ENCODE assay signal across 8 cellular contexts in genomic region chr2:216696751-216697560, GRCh38. TPM values are rescaled to one million over a fixed set of nuclear protein-coding genes. Genes with fewer than 3 reads are reported as not detected.
A peak's percentile ranks its signal among the peaks of the same experiment; 100 is the strongest.
DNase-seq lines count a peak whose midpoint lies in the region; ATAC-seq and TF ChIP-seq lines count a peak whose summit lies in the region.

No MANE protein-coding gene starts in this region.

- H3K4me1 ChIP-seq in GM23338 (ENCODE audit: insufficient read depth) = peaks cover 8% of the 10 kb centered on the region
- H3K4me1 ChIP-seq in stomach = peaks cover 19 to 94% (median 65%) of the 10 kb centered on the region in 4 donors

- H3K79me2 ChIP-seq in GM23338 (replicated peaks; ENCODE audit: insufficient read depth) = no peaks in the 10 kb centered on the region

- H3K4me3 ChIP-seq in GM23338 (no peak overlapping the region), stomach (no peak overlapping the region)

- peak; percentile 59 to 63 for TF ChIP-seq CTCF in GM23338 (conservative IDR thresholded peaks at IDR 0.05; ENCODE audit: low read depth in 2 of 2)
- peak in 5 of 7 experiments; percentile 32 to 58 (median 51) for TF ChIP-seq CTCF in stomach (IDR thresholded peaks at IDR 0.05)

- peaks cover 23% of the 10 kb centered on the region for H3K27me3 Mint-ChIP-seq in GM23338 (ENCODE audit: insufficient read depth, low read depth, poor library complexity)
- peaks cover 57% of the 10 kb centered on the region for H3K27me3 Mint-ChIP-seq in activated CD4-positive, alpha-beta T cell treated with anti-CD3 and anti-CD28 coated beads, Interleukin-2, amount 10 ng/mL, durations not matched to agents 7 days and 5 days

- H3K27me3 ChIP-seq in GM23338 (ENCODE audit: insufficient read depth) (peaks cover 28% of the 10 kb centered on the region), stomach (peaks cover 0 to 66% (median 37%) of the 10 kb centered on the region in 3 donors)

- no peaks in the 10 kb centered on the region for H3K9me3 ChIP-seq in stomach

- DNase-seq in A172 (ENCODE audit: low spot score) (peak; percentile 64), GM23338 (ENCODE audit: low spot score) (peak; percentile 66), RPMI7951 (ENCODE audit: low read depth) (peak; percentile 57), fibroblast of peridontal ligament (ENCODE audit: extremely low read depth) (peak; percentile 72), stomach (no peak)
- DNase-seq in activated CD4-positive, alpha-beta T cell treated with anti-CD3 and anti-CD28 coated beads, Interleukin-2, amount 10 ng/mL, durations not matched to agents 7 days and 5 days = no peak
- no peak for DNase-seq in activated T-cell treated with anti-CD3 and anti-CD28 coated beads, Interleukin-2, amount 50 U/mL, for 1 hour

- 26 to 39% (median 29%) methylated on average over 7 of the region's 7 CpGs for WGBS in stomach, 5 donors

- H3K4me2 ChIP-seq in GM23338 = no peak overlapping the region

- no peaks in the 10 kb centered on the region for H3K9me3 Mint-ChIP-seq in GM23338
- no peaks in the 10 kb centered on the region for H3K9me3 Mint-ChIP-seq in activated CD4-positive, alpha-beta T cell treated with anti-CD3 and anti-CD28 coated beads, Interleukin-2, amount 10 ng/mL, durations not matched to agents 7 days and 5 days

- H3K4me1 Mint-ChIP-seq in GM23338 = peaks cover 18% of the 10 kb centered on the region
- peaks cover 21% of the 10 kb centered on the region for H3K4me1 Mint-ChIP-seq in activated CD4-positive, alpha-beta T cell treated with anti-CD3 and anti-CD28 coated beads, Interleukin-2, amount 10 ng/mL, durations not matched to agents 7 days and 5 days

- TF ChIP-seq EP300 in stomach (IDR thresholded peaks at IDR 0.05) = no peak

- 0 out of 2 replicates have a peak, but pooled peaks cover 4% of the 10 kb centered on the region for H3F3A ChIP-seq in GM23338 (replicated peaks; ENCODE audit: low read depth)

- no peak overlapping the region for H3K27ac Mint-ChIP-seq in GM23338
- H3K27ac Mint-ChIP-seq in activated CD4-positive, alpha-beta T cell treated with anti-CD3 and anti-CD28 coated beads, Interleukin-2, amount 10 ng/mL, durations not matched to agents 7 days and 5 days = no peak overlapping the region

- no peak for ATAC-seq in GM23338
- ATAC-seq in HG02884 (IDR thresholded peaks at IDR 0.05; ENCODE audit: unreplicated experiment) = no peak

- H3K36me3 Mint-ChIP-seq in GM23338 (ENCODE audit: low read depth) = no peaks in the 10 kb centered on the region
- H3K36me3 Mint-ChIP-seq in activated CD4-positive, alpha-beta T cell treated with anti-CD3 and anti-CD28 coated beads, Interleukin-2, amount 10 ng/mL, durations not matched to agents 7 days and 5 days (ENCODE audit: low read depth) = no peaks in the 10 kb centered on the region

- no peaks in the 10 kb centered on the region for H3K36me3 ChIP-seq in GM23338 (ENCODE audit: insufficient read depth)
- H3K36me3 ChIP-seq in stomach = peaks cover 0 to 6% (median 0%) of the 10 kb centered on the region in 4 donors

- H3K27ac ChIP-seq in GM23338 (ENCODE audit: low read depth) (no peak overlapping the region), stomach (peak overlapping the region in 4 of 5 donors; percentile 78 to 90 (median 86))

- CTCF ChIA-PET in activated CD4-positive, alpha-beta T cell treated with anti-CD3 and anti-CD28 coated beads, Interleukin-2, amount 10 ng/mL, durations not matched to agents 7 days and 5 days (lab: Charles Lee) = no interaction called here

- H3K9me2 ChIP-seq in GM23338 (ENCODE audit: insufficient read depth) = no peaks in the 10 kb centered on the region

- H2AFZ ChIP-seq in GM23338 = no peak overlapping the region

- H3K4me3 Mint-ChIP-seq in GM23338 = no peak overlapping the region
- no peak overlapping the region for H3K4me3 Mint-ChIP-seq in activated CD4-positive, alpha-beta T cell treated with anti-CD3 and anti-CD28 coated beads, Interleukin-2, amount 10 ng/mL, durations not matched to agents 7 days and 5 days

- intact Hi-C loops in stomach (cut with DNase I; ENCODE audit: low total_unique reads) = loop anchor here (5.0 kb wide), 1 partner anchor 470 kb away; no protein-coding TSS in a partner anchor

- TF ChIP-seq POLR2A in stomach (IDR thresholded peaks at IDR 0.05) = no peak

- H4K20me1 ChIP-seq in GM23338 (replicated peaks; ENCODE audit: insufficient read depth) = no peaks in the 10 kb centered on the region

- POLR2A ChIA-PET in activated CD4-positive, alpha-beta T cell treated with anti-CD3 and anti-CD28 coated beads, Interleukin-2, amount 10 ng/mL, durations not matched to agents 7 days and 5 days (lab: Charles Lee) = no interaction called here

TF ChIP-seq in GM23338, 12 proteins besides CTCF, POLR2A, EP300 and RAD21 (continues in another document):
- TF ChIP-seq ZNF331 (CRISPR knock-in tag; IDR thresholded peaks at IDR 0.05; ENCODE audit: low read depth) (no peak), ZNF462 (CRISPR knock-in tag; IDR thresholded peaks at IDR 0.05) (no peak), EZH2phosphoT487 (IDR thresholded peaks at IDR 0.05; ENCODE audit: unreplicated experiment) (no peak), EZH2 (IDR thresholded peaks at IDR 0.05; ENCODE audit: low read depth, unreplicated experiment) (no peak), ZNF114 (CRISPR knock-in tag; IDR thresholded peaks at IDR 0.05) (no peak), POLR2AphosphoS5 (IDR thresholded peaks at IDR 0.05; ENCODE audit: low read depth) (no peak)

RNA-seq across cellular contexts. Expression of gene IGFBP5, which starts 1.6 kb away (rescaled TPM):
- 4.2 and 4.4 TPM in 2 replicates for total RNA-seq in A172 (2014; rRNA removed; shearing (Covaris generic))
- 0.74 and 2.5 TPM in 2 replicates for total RNA-seq in GM23338 (2014; rRNA removed; shearing (Covaris generic))
- 0.43 and 0.70 TPM in 2 replicates for polyA plus RNA-seq in GM23338 (2016; fragmentation: Nextera tagmentation; extraction: Ambion mirVana)
- 22.4 and 25.0 TPM in 2 replicates for total RNA-seq in RPMI7951 (2014; rRNA removed; shearing (Covaris generic))
- total RNA-seq in stomach = 100 to 1,000 TPM; 166 to 923 (median 548) TPM
- polyA plus RNA-seq in stomach = 100 to 1,000 TPM in 2 of 3 donors, 10 to 100 TPM in 1; 92.1 to 215 (median 128) TPM
- total RNA-seq in activated CD4-positive, alpha-beta T cell treated with anti-CD3 and anti-CD28 coated beads, Interleukin-2, amount 10 ng/mL, durations not matched to agents 7 days and 5 days = not detected

Comparison
In these comparisons a context has a peak if more than half of its experiments do, and no peak if none do; other contexts are left out.
1. DNase-seq: peak in A172 (single experiment), GM23338 (single experiment), RPMI7951 (single experiment) and fibroblast of peridontal ligament (single experiment); none in stomach (single experiment), activated CD4-positive, alpha-beta T cell treated with anti-CD3 and anti-CD28 coated beads, Interleukin-2, amount 10 ng/mL, durations not matched to agents 7 days and 5 days (single experiment) and activated T-cell treated with anti-CD3 and anti-CD28 coated beads, Interleukin-2, amount 50 U/mL, for 1 hour (single experiment).